ENCODE assay signal across 13 cellular contexts in genomic region chr12:75699728-75700496, GRCh38.
DNase-seq lines count a peak whose midpoint lies in the region; ATAC-seq and TF ChIP-seq lines count a peak whose summit lies in the region.
"Had no signal": no experiment of that assay in that cellular context is flagged by ENCODE, and none has a peak within 500 bp of the region (broad histone marks: within the 10 kb centered on the region; RNA-seq: fewer than 3 reads in every experiment).

No MANE protein-coding gene starts in this region.

- no peak overlapping the region for H2BK12ac ChIP-seq in mesenchymal stem cell (ENCODE audit: low read length in 2 of 2)

- H4K20me1 ChIP-seq in DND-41 (ENCODE audit: insufficient read depth, low read length): no peaks in the 10 kb centered on the region
- no peaks in the 10 kb centered on the region for H4K20me1 ChIP-seq in Loucy (ENCODE audit: insufficient read depth, low read length, poor library complexity, severe bottlenecking)

- H3K4me3 ChIP-seq in DND-41 (ENCODE audit: low read depth in 1 of 2, low read length in 2 of 2) (no peak overlapping the region), Loucy (ENCODE audit: low read length, poor library complexity, severe bottlenecking) (no peak overlapping the region), choroid plexus epithelial cell (ENCODE audit: low read depth, low read length) (no peak overlapping the region), mesenchymal stem cell (ENCODE audit: insufficient read depth in 1 of 2, low read depth in 1 of 2, low read length in 2 of 2) (no peak overlapping the region), upper lobe of right lung (no peak overlapping the region)
- H3K4me3 ChIP-seq: breast epithelium had no signal

- ATAC-seq in DND-41 (ENCODE audit: insufficient read depth, low read depth) (no peak), upper lobe of right lung (no peak)

- H2BK120ac ChIP-seq in mesenchymal stem cell (ENCODE audit: low read depth, low read length): no peak overlapping the region

- WGBS in mesenchymal stem cell: 75% methylated on average over 7 of the region's 7 CpGs

- TF ChIP-seq CTCF in DND-41 (IDR thresholded peaks at IDR 0.05; ENCODE audit: borderline replicate concordance, extremely low read depth, low read length, poor library complexity, severe bottlenecking): no peak
- no peak for TF ChIP-seq CTCF in Loucy (conservative IDR thresholded peaks at IDR 0.05; ENCODE audit: low read length)
- TF ChIP-seq CTCF in choroid plexus epithelial cell (conservative IDR thresholded peaks at IDR 0.05; ENCODE audit: low read depth, low read length): no peak
- TF ChIP-seq CTCF in upper lobe of right lung (IDR thresholded peaks at IDR 0.05): no peak

- H3K27me3 ChIP-seq in DND-41 (ENCODE audit: insufficient read depth, low read length, poor library complexity) (no peaks in the 10 kb centered on the region), Loucy (ENCODE audit: insufficient read depth, low read length, poor library complexity, severe bottlenecking) (no peaks in the 10 kb centered on the region), mesenchymal stem cell (ENCODE audit: control insufficient read depth in 1 of 2, insufficient read depth in 1 of 2, low read length in 2 of 2) (no peaks in the 10 kb centered on the region), upper lobe of right lung (no peaks in the 10 kb centered on the region)
- H3K27me3 ChIP-seq: breast epithelium had no signal

- H3K79me2 ChIP-seq in DND-41 (ENCODE audit: insufficient read depth, low read length): no peaks in the 10 kb centered on the region
- no peaks in the 10 kb centered on the region for H3K79me2 ChIP-seq in Loucy (ENCODE audit: insufficient read depth, low read length)

- DNase-seq in DND-41 (no peak), choroid plexus epithelial cell (ENCODE audit: low read depth) (peak; percentile 75), mesenchymal stem cell (no peak), upper lobe of right lung (no peak), superior temporal gyrus (ENCODE audit: extremely low spot score) (no peak), Ammon's horn (ENCODE audit: low spot score) (no peak), retina (no peak)
- DNase-seq: activated CD4-positive, alpha-beta memory T cell treated with anti-CD3 and anti-CD28 coated beads for 36 hours; DMS79; NCI-H526 treated with DMSO at 0.1 percent for 48 hours; stimulated activated naive CD4-positive, alpha-beta T cell treated with Interleukin-2 at 50 U/mL for 16 hours had no signal

- H3K27ac ChIP-seq in DND-41 (ENCODE audit: low read length) (no peak overlapping the region), mesenchymal stem cell (ENCODE audit: low read length, poor library complexity, severe bottlenecking) (peak overlapping the region; percentile 43), upper lobe of right lung (no peak overlapping the region)
- H3K27ac ChIP-seq: breast epithelium had no signal

- no peaks in the 10 kb centered on the region for H3F3A ChIP-seq in Loucy (ENCODE audit: low read depth)

- H3K4me1 ChIP-seq in DND-41 (ENCODE audit: insufficient read depth, low read length) (peaks cover 18% of the 10 kb centered on the region), Loucy (ENCODE audit: insufficient read depth, low read length, poor library complexity, severe bottlenecking) (peaks cover 48% of the 10 kb centered on the region), mesenchymal stem cell (ENCODE audit: control insufficient read depth, insufficient read depth, low read depth, low read length) (no peaks in the 10 kb centered on the region), upper lobe of right lung (no peaks in the 10 kb centered on the region)
- H3K4me1 ChIP-seq: breast epithelium had no signal

- no peaks in the 10 kb centered on the region for H3K79me1 ChIP-seq in mesenchymal stem cell (replicated peaks; ENCODE audit: low read length, poor library complexity, severe bottlenecking)

- no peak overlapping the region for H2BK15ac ChIP-seq in mesenchymal stem cell (ENCODE audit: low read depth, poor library complexity, severe bottlenecking)

- H2AK5ac ChIP-seq in mesenchymal stem cell (ENCODE audit: low read length, severe bottlenecking): no peak overlapping the region

- no peak overlapping the region for H4K91ac ChIP-seq in mesenchymal stem cell (ENCODE audit: low read length)

- no peak overlapping the region for H3K4ac ChIP-seq in mesenchymal stem cell (ENCODE audit: low read depth in 1 of 2, low read length in 2 of 2)

- intact Hi-C loops in upper lobe of right lung (cut with DNase I): no loop called here

- H2AFZ ChIP-seq in DND-41 (ENCODE audit: low read depth, low read length) (0 out of 2 replicates have a peak overlapping the region, but pooled peaks have one; percentile 34), Loucy (ENCODE audit: low read length) (peak overlapping the region; percentile 76), mesenchymal stem cell (ENCODE audit: low read depth, low read length) (no peak overlapping the region)

- H3K9me3 ChIP-seq in DND-41 (ENCODE audit: insufficient read depth, low read length, severe bottlenecking) (no peaks in the 10 kb centered on the region), Loucy (ENCODE audit: insufficient read depth, low read depth, low read length) (no peaks in the 10 kb centered on the region), mesenchymal stem cell (ENCODE audit: control insufficient read depth, low read length) (no peaks in the 10 kb centered on the region), upper lobe of right lung (no peaks in the 10 kb centered on the region)
- H3K9me3 ChIP-seq: breast epithelium had no signal

- no peaks in the 10 kb centered on the region for H3K36me3 ChIP-seq in DND-41 (ENCODE audit: insufficient read depth, low read length)
- H3K36me3 ChIP-seq in Loucy (ENCODE audit: insufficient read depth, low read length): no peaks in the 10 kb centered on the region
- no peaks in the 10 kb centered on the region for H3K36me3 ChIP-seq in mesenchymal stem cell (ENCODE audit: control insufficient read depth in 1 of 2, insufficient read depth in 2 of 2, low read depth in 1 of 2, low read length in 2 of 2)
- no peaks in the 10 kb centered on the region for H3K36me3 ChIP-seq in upper lobe of right lung
- H3K36me3 ChIP-seq: breast epithelium had no signal

- no peak overlapping the region for H3K14ac ChIP-seq in mesenchymal stem cell (ENCODE audit: low read length in 2 of 2)

- no peak overlapping the region for H4K8ac ChIP-seq in mesenchymal stem cell (ENCODE audit: low read length)

- H2BK5ac ChIP-seq in mesenchymal stem cell (ENCODE audit: low read depth, low read length, poor library complexity, severe bottlenecking): peak overlapping the region; percentile 8

- H3K18ac ChIP-seq in mesenchymal stem cell (ENCODE audit: low read depth in 1 of 2, low read length in 2 of 2): no peak overlapping the region

- H3K9me2 ChIP-seq in Loucy (replicated peaks; ENCODE audit: low read depth, low read length): no peaks in the 10 kb centered on the region

- H3K4me2 ChIP-seq in DND-41 (ENCODE audit: insufficient read depth, low read length): no peak overlapping the region
- no peak overlapping the region for H3K4me2 ChIP-seq in Loucy (ENCODE audit: low read depth, low read length, poor library complexity, severe bottlenecking)
- peak overlapping the region; percentile 22 for H3K4me2 ChIP-seq in mesenchymal stem cell (ENCODE audit: low read length, poor library complexity, severe bottlenecking)

- H3K9ac ChIP-seq in DND-41 (ENCODE audit: low read depth, low read length) (no peak overlapping the region), Loucy (ENCODE audit: low read depth, low read length, poor library complexity, severe bottlenecking) (no peak overlapping the region), mesenchymal stem cell (ENCODE audit: low read length) (peak overlapping the region; percentile 73)

- H3K23ac ChIP-seq in mesenchymal stem cell (ENCODE audit: low read length in 2 of 2): no peak overlapping the region
